ENCODE assay signal across 13 cellular contexts in genomic region chr3:131714585-131715220, GRCh38.
DNase-seq lines count a peak whose midpoint lies in the region; ATAC-seq and TF ChIP-seq lines count a peak whose summit lies in the region.
"Had no signal": no experiment of that assay in that cellular context is flagged by ENCODE, and none has a peak within 500 bp of the region (broad histone marks: within the 10 kb centered on the region; RNA-seq: fewer than 3 reads in every experiment).

No MANE protein-coding gene starts in this region.

- H3K4me1 ChIP-seq in prostate gland (replicated peaks): no peaks in the 10 kb centered on the region
- H3K4me1 ChIP-seq: heart left ventricle had no signal

- H3K27me3 ChIP-seq in prostate gland (replicated peaks; ENCODE audit: insufficient read depth): no peaks in the 10 kb centered on the region
- H3K27me3 ChIP-seq: heart left ventricle had no signal

- DNase-seq in GM10266 (ENCODE audit: extremely low spot score): peak; percentile 43
- no peak for DNase-seq in prostate gland (ENCODE audit: low spot score)
- DNase-seq in NCI-H1436 treated with DMSO at 0.1 percent for 48 hours (lab: John Stamatoyannopoulos, UW): no peak
- no peak for DNase-seq in activated CD4-positive, alpha-beta T cell treated with anti-CD3 and anti-CD28 coated beads, Interleukin-2, amount 50 U/mL, for 1 hour
- DNase-seq in type B pancreatic cell (ENCODE audit: extremely low spot score, unreplicated experiment): no peak
- DNase-seq: activated naive CD8-positive, alpha-beta T cell treated with anti-CD3 and anti-CD28 coated beads, Interleukin-2, amount 10 ng/mL, durations not matched to agents 7 days and 5 days; heart left ventricle; NCI-H1436 had no signal

- no peaks in the 10 kb centered on the region for H3K9me3 Mint-ChIP-seq in type B pancreatic cell
- H3K9me3 Mint-ChIP-seq: activated naive CD8-positive, alpha-beta T cell treated with anti-CD3 and anti-CD28 coated beads, Interleukin-2, amount 10 ng/mL, durations not matched to agents 7 days and 5 days had no signal

- 97% methylated on average over 1 of the region's 1 CpG for WGBS in prostate gland

- H3K9me3 ChIP-seq in prostate gland: no peaks in the 10 kb centered on the region
- H3K9me3 ChIP-seq: heart left ventricle had no signal

- H3K4me3 Mint-ChIP-seq in type B pancreatic cell: no peak overlapping the region
- H3K4me3 Mint-ChIP-seq: activated naive CD8-positive, alpha-beta T cell treated with anti-CD3 and anti-CD28 coated beads, Interleukin-2, amount 10 ng/mL, durations not matched to agents 7 days and 5 days had no signal

- no peak overlapping the region for H3K4me3 ChIP-seq in prostate gland
- H3K4me3 ChIP-seq: heart left ventricle had no signal

- no peak overlapping the region for H3K27ac ChIP-seq in prostate gland
- H3K27ac ChIP-seq: heart left ventricle, HL-60 had no signal

- TF ChIP-seq CTCF in GM10266 (IDR thresholded peaks at IDR 0.05; ENCODE audit: control insufficient read depth, insufficient read depth, low read depth, missing control alignments) (no peak), prostate gland (IDR thresholded peaks at IDR 0.05) (no peak), type B pancreatic cell (conservative IDR thresholded peaks at IDR 0.05) (no peak)

- ATAC-seq in GM19025 (IDR thresholded peaks at IDR 0.05; ENCODE audit: low read depth, unreplicated experiment) (peak; percentile 92), GM21825 (IDR thresholded peaks at IDR 0.05; ENCODE audit: unreplicated experiment) (peak; percentile 90), HG03280 (IDR thresholded peaks at IDR 0.05; ENCODE audit: unreplicated experiment) (peak; percentile 92)
- ATAC-seq: heart left ventricle, Panc1 had no signal

- no peak for TF ChIP-seq POLR2A in prostate gland (IDR thresholded peaks at IDR 0.05)

- intact Hi-C loops in prostate gland (cut with DNase I): no loop called here

- H3K4me1 Mint-ChIP-seq in type B pancreatic cell (ENCODE audit: unreplicated experiment): peaks cover 5% of the 10 kb centered on the region
- H3K4me1 Mint-ChIP-seq: activated naive CD8-positive, alpha-beta T cell treated with anti-CD3 and anti-CD28 coated beads, Interleukin-2, amount 10 ng/mL, durations not matched to agents 7 days and 5 days had no signal

- H3K36me3 ChIP-seq in prostate gland: no peaks in the 10 kb centered on the region
- H3K36me3 ChIP-seq: heart left ventricle had no signal

- H3K36me3 Mint-ChIP-seq in type B pancreatic cell: no peaks in the 10 kb centered on the region
- H3K36me3 Mint-ChIP-seq: activated naive CD8-positive, alpha-beta T cell treated with anti-CD3 and anti-CD28 coated beads, Interleukin-2, amount 10 ng/mL, durations not matched to agents 7 days and 5 days had no signal

- H3K27me3 Mint-ChIP-seq in type B pancreatic cell: peaks cover 2% of the 10 kb centered on the region

- H3K27ac Mint-ChIP-seq in type B pancreatic cell: no peak overlapping the region
- H3K27ac Mint-ChIP-seq: activated naive CD8-positive, alpha-beta T cell treated with anti-CD3 and anti-CD28 coated beads, Interleukin-2, amount 10 ng/mL, durations not matched to agents 7 days and 5 days had no signal
